8 cellular contexts compared by ENCODE assay signal in the genomic region with DNA sequence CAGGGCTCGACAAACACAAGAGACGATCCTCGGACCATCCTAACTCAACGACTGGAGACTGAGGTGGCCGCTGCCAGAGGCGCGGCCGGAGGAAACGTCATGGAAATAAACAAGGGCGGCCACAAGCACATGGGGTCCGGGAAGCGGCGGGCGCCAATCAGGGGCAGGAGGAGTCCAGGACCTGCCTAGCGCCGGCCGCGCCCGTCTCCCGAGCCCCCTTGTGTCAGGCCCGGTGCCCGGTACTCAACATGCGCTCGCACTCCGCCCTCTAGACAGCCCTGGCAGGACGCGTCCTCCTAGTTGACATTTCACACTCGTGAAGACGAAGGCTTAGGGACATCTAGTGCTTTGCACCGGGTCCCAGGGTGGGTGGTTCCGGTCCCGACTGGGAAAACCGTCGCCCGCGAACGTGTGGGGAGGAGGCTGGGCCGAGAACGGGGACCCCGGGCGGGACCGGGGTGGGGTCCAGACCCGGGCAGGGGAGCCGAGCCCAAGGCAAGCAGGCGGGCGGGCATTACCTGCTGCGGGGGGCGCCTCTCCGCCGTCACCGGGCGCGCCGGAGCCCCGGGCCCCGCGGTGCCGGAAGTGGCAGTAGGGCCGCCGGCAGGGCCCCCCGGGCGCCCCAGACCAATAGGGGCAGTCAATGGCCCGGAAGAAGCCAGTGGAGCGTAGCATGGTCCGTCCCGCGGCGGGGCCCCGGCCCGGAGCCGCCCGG. TPM values are rescaled to one million over a fixed set of nuclear protein-coding genes. Genes with fewer than 3 reads are reported as not detected.
DNase-seq lines count a peak whose midpoint lies in the region; ATAC-seq and TF ChIP-seq lines count a peak whose summit lies in the region.

No MANE protein-coding gene starts in this region.

- DNase-seq in A673 (ENCODE audit: low spot score) (peak; percentile 38), UCSD-AML1 (lab: John Stamatoyannopoulos, UW; ENCODE audit: unreplicated experiment) (peak; percentile 50), HuH-7 (ENCODE audit: low spot score) (no peak), sciatic nerve (ENCODE audit: low spot score) (no peak)

- H3K4me1 ChIP-seq in A673 (ENCODE audit: insufficient read depth, low read length, poor library complexity, severe bottlenecking) = peaks cover 29% of the 10 kb centered on the region

- peak overlapping the region; percentile 95 to 99 (median 96) for H3K27ac Mint-ChIP-seq in nephron

- peaks cover 31% of the 10 kb centered on the region for H3K4me1 Mint-ChIP-seq in nephron

- peak overlapping the region; percentile 94 to 96 (median 96) for H3K4me3 Mint-ChIP-seq in nephron

- peak overlapping the region; percentile 99 for H3K4me3 ChIP-seq in A673 (ENCODE audit: low read depth, low read length, poor library complexity, severe bottlenecking)

- H3K9me3 Mint-ChIP-seq in nephron = no peaks in the 10 kb centered on the region

- H3K36me3 Mint-ChIP-seq in nephron (ENCODE audit: low read depth) = no peaks in the 10 kb centered on the region

- peak overlapping the region; percentile 100 for H3K27ac ChIP-seq in A673 (ENCODE audit: low read depth, low read length, poor library complexity, severe bottlenecking)

- H3K27me3 ChIP-seq in A673 (replicated peaks; ENCODE audit: insufficient read depth, low read depth, low read length, poor library complexity) = no peaks in the 10 kb centered on the region

- POLR2A ChIA-PET in A673 (lab: Charles Lee; ENCODE audit: low non-redundant PET) = no interaction called here

- no peak for TF ChIP-seq CTCF in A673 (conservative IDR thresholded peaks at IDR 0.05; ENCODE audit: low read depth, low read length)
- no peak for TF ChIP-seq CTCF in nephron (IDR thresholded peaks at IDR 0.05; ENCODE audit: unreplicated experiment in 3 of 3)

- intact Hi-C loops in A673 (cut with micrococcal nuclease; ENCODE audit: unreplicated experiment) (loop anchor here (5.0 kb wide), 1 partner anchor 176 kb away; no protein-coding TSS in a partner anchor), sciatic nerve (cut with DNase I) (no loop called here)

- no peaks in the 10 kb centered on the region for H3K9me3 ChIP-seq in A673 (ENCODE audit: low read depth, low read length, poor library complexity, severe bottlenecking)

- H3K36me3 ChIP-seq in A673 (ENCODE audit: insufficient read depth, low read length, poor library complexity, severe bottlenecking) = peaks cover 3% of the 10 kb centered on the region

- no peaks in the 10 kb centered on the region for H3K27me3 Mint-ChIP-seq in nephron (ENCODE audit: low read depth)

- CTCF ChIA-PET in A673 (lab: Charles Lee) = no interaction called here

- BruUV-seq in A673 (replicated peaks; lab: Mats Ljungman, UMichigan) = no TSS peak

- ATAC-seq in GM18861 (IDR thresholded peaks at IDR 0.05; ENCODE audit: unreplicated experiment) (peak; percentile 17), HG03378 (IDR thresholded peaks at IDR 0.05; ENCODE audit: unreplicated experiment) (peak; percentile 7), esophagus mucosa (peak; percentile 27), sciatic nerve (no peak)

RNA-seq across cellular contexts. Expression of a gene that starts 0.4 kb away (rescaled TPM):
- total RNA-seq in A673 (2021) = 50.6 and 53.0 TPM in 2 replicates
- total RNA-seq in esophagus mucosa = 16.9 TPM
- total RNA-seq in sciatic nerve = 34.2 TPM

RNA-seq across cellular contexts. Expression of a gene that starts 15.5 kb away (rescaled TPM):
- total RNA-seq in A673 (2021) = 46.8 and 49.1 TPM in 2 replicates
- total RNA-seq in esophagus mucosa = 23.4 TPM
- 20.2 TPM for total RNA-seq in sciatic nerve

RNA-seq across cellular contexts. Expression of a gene that starts 35.8 kb away (rescaled TPM):
- total RNA-seq in A673 (2021) (8.7 and 10.7 TPM in 2 replicates), esophagus mucosa (1.8 TPM), sciatic nerve (2.3 TPM)

RNA-seq across cellular contexts. Expression of a gene that starts 37.5 kb away (rescaled TPM):
- total RNA-seq in A673 (2021) (56.9 and 60.0 TPM in 2 replicates), esophagus mucosa (50.9 TPM), sciatic nerve (78.9 TPM)

RNA-seq across cellular contexts. Expression of a gene that starts 57.4 kb away (rescaled TPM):
- total RNA-seq in A673 (2021) = 14.1 and 18.0 TPM in 2 replicates
- total RNA-seq in esophagus mucosa = 5.5 TPM
- 4.3 TPM for total RNA-seq in sciatic nerve

Comparison
In these comparisons a context has a peak if more than half of its experiments do, and no peak if none do; other contexts are left out.
1. DNase-seq: peak in A673 (single experiment) and UCSD-AML1 (single experiment); none in HuH-7 (single experiment) and sciatic nerve (single experiment).